ENCODE assay signal across 8 cellular contexts in the genomic region with DNA sequence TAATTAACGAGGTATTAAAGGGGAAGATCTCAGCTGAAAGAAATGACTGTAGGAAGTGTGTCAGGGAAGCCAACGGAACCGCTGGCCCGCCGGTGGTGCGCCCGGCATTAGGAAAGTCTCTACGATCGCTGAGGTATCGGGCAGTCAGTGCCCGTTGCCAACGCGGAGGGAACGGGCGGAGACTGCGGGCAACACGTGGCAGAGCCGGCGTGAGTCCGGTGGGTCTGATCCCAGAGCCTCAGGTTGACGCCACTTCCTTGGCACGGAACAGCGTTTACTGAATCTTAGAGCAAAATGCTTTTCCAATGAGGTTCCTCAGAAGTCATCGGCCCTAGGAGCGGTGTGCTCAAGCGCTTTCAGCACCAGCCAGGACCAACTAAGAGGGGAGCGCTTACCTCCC.
DNase-seq lines count a peak whose midpoint lies in the region; ATAC-seq, FAIRE-seq and TF ChIP-seq lines count a peak whose summit lies in the region.
"Not testable (repeated sequence)": the region's sequence is repeated elsewhere in the genome, so short reads cannot be mapped to it uniquely, and the experiment has no call there.

No MANE protein-coding gene starts in this region.

- TF ChIP-seq CTCF in CD8-positive, alpha-beta T cell (IDR thresholded peaks at IDR 0.05); endothelial cell (IDR thresholded peaks at IDR 0.05; ENCODE audit: unreplicated experiment); neural crest cell (conservative IDR thresholded peaks at IDR 0.05): not testable (repeated sequence)

- CTCF ChIA-PET in CD8-positive, alpha-beta T cell (lab: Charles Lee), result not testable (repeated sequence)
- CTCF ChIA-PET in activated naive CD4-positive, alpha-beta T cell treated with anti-CD3 and anti-CD28 coated beads for 36 hours (lab: Charles Lee), result interaction anchor here (0.9 kb wide), 1 partner anchor 333 kb away, joined by 4 read pairs; no protein-coding TSS in a partner anchor

- not testable (repeated sequence) for H3K36me3 ChIP-seq in CD8-positive, alpha-beta T cell (ENCODE audit: insufficient read depth, low read length); stomach smooth muscle (ENCODE audit: control insufficient read depth in 2 of 2, insufficient read depth in 2 of 2, low read length in 2 of 2)

- not testable (repeated sequence) for H3K27me3 ChIP-seq in CD8-positive, alpha-beta T cell (ENCODE audit: insufficient read depth, low read length); stomach smooth muscle (ENCODE audit: control insufficient read depth in 1 of 2, insufficient read depth in 2 of 2, low read length in 2 of 2)

- intact Hi-C loops in CD8-positive, alpha-beta T cell (cut with DNase I, micrococcal nuclease), result loop anchor here in 1 of 2 experiments (5.0 kb wide), 1 partner anchor 351 kb away; no protein-coding TSS in a partner anchor
- intact Hi-C loops in activated naive CD4-positive, alpha-beta T cell treated with anti-CD3 and anti-CD28 coated beads for 36 hours (cut with micrococcal nuclease), result loop anchor here (5.0 to 10.0 kb wide), 4 partner anchors 68 to 351 kb away; a partner anchor contains a TSS

- not testable (repeated sequence) for ATAC-seq in CD8-positive, alpha-beta T cell

- H3K36me3 Mint-ChIP-seq in CD8-positive, alpha-beta T cell; activated naive CD4-positive, alpha-beta T cell treated with anti-CD3 and anti-CD28 coated beads for 36 hours (ENCODE audit: low read depth); endothelial cell (ENCODE audit: low read depth, unreplicated experiment); neural crest cell (ENCODE audit: low read depth): not testable (repeated sequence)

- H3K4me1 ChIP-seq in CD8-positive, alpha-beta T cell (ENCODE audit: insufficient read depth, low read length), result not testable (repeated sequence)
- H3K4me1 ChIP-seq in stomach smooth muscle (ENCODE audit: control insufficient read depth, insufficient read depth, low read length), result peaks cover 14% of the 10 kb centered on the region

- not testable (repeated sequence) for H3K4me1 Mint-ChIP-seq in CD8-positive, alpha-beta T cell (ENCODE audit: low read depth); activated naive CD4-positive, alpha-beta T cell treated with anti-CD3 and anti-CD28 coated beads for 36 hours (ENCODE audit: low read depth)
- H3K4me1 Mint-ChIP-seq in endothelial cell (ENCODE audit: unreplicated experiment) (peaks cover 12% of the 10 kb centered on the region), neural crest cell (peaks cover 14% of the 10 kb centered on the region)

- POLR2A ChIA-PET in CD8-positive, alpha-beta T cell (lab: Charles Lee), result not testable (repeated sequence)

- not testable (repeated sequence) for FAIRE-seq in HTR-8/SVneo (lab: Jason Lieb, UNC)

- H3K4me3 Mint-ChIP-seq in CD8-positive, alpha-beta T cell, result peak overlapping the region; percentile 56
- peak overlapping the region; percentile 71 for H3K4me3 Mint-ChIP-seq in activated naive CD4-positive, alpha-beta T cell treated with anti-CD3 and anti-CD28 coated beads for 36 hours
- H3K4me3 Mint-ChIP-seq in endothelial cell (ENCODE audit: unreplicated experiment), result peak overlapping the region; percentile 85
- peak overlapping the region; percentile 76 for H3K4me3 Mint-ChIP-seq in neural crest cell

- not testable (repeated sequence) for H3K27ac ChIP-seq in CD8-positive, alpha-beta T cell (ENCODE audit: low read depth, low read length); stomach smooth muscle (ENCODE audit: low read length)

- not testable (repeated sequence) for H3K9me3 Mint-ChIP-seq in CD8-positive, alpha-beta T cell; activated naive CD4-positive, alpha-beta T cell treated with anti-CD3 and anti-CD28 coated beads for 36 hours; endothelial cell (ENCODE audit: unreplicated experiment); neural crest cell

- not testable (repeated sequence) for H3K27ac Mint-ChIP-seq in CD8-positive, alpha-beta T cell; activated naive CD4-positive, alpha-beta T cell treated with anti-CD3 and anti-CD28 coated beads for 36 hours; endothelial cell (ENCODE audit: unreplicated experiment); neural crest cell (ENCODE audit: unreplicated experiment)

- H3K4me3 ChIP-seq in CD8-positive, alpha-beta T cell (ENCODE audit: low read depth, low read length), result not testable (repeated sequence)
- peak overlapping the region; percentile 55 for H3K4me3 ChIP-seq in iPS-18c (ENCODE audit: insufficient read depth, low read depth, low read length)
- peak overlapping the region; percentile 50 to 71 for H3K4me3 ChIP-seq in stomach smooth muscle (ENCODE audit: low read length in 2 of 2)

- H3K9ac ChIP-seq in stomach smooth muscle (ENCODE audit: low read length in 2 of 2), result not testable (repeated sequence)

- not testable (repeated sequence) for H3K9me3 ChIP-seq in CD8-positive, alpha-beta T cell (ENCODE audit: low read length); iPS-18c (ENCODE audit: control insufficient read depth, insufficient read depth, low read length); stomach smooth muscle (ENCODE audit: control insufficient read depth in 2 of 2, low read length in 2 of 2)

- H3K27me3 Mint-ChIP-seq in CD8-positive, alpha-beta T cell (ENCODE audit: low read depth), result peaks cover 15% of the 10 kb centered on the region
- peaks cover 25% of the 10 kb centered on the region for H3K27me3 Mint-ChIP-seq in activated naive CD4-positive, alpha-beta T cell treated with anti-CD3 and anti-CD28 coated beads for 36 hours (ENCODE audit: low read depth)
- not testable (repeated sequence) for H3K27me3 Mint-ChIP-seq in endothelial cell (ENCODE audit: unreplicated experiment)
- peaks cover 61% of the 10 kb centered on the region for H3K27me3 Mint-ChIP-seq in neural crest cell (ENCODE audit: low read depth)

- not testable (repeated sequence) for DNase-seq in CD8-positive, alpha-beta T cell; activated naive CD4-positive, alpha-beta T cell treated with anti-CD3 and anti-CD28 coated beads for 36 hours
- DNase-seq in HTR-8/SVneo (ENCODE audit: insufficient read length, low spot score), result peak; percentile 0
- peak; percentile 53 for DNase-seq in RPMI7951 (ENCODE audit: low read depth)
- peak; percentile 14 for DNase-seq in endothelial cell (ENCODE audit: low spot score)
- DNase-seq in neural crest cell (ENCODE audit: low read depth, low spot score), result peak; percentile 3
